In the genomic region with DNA sequence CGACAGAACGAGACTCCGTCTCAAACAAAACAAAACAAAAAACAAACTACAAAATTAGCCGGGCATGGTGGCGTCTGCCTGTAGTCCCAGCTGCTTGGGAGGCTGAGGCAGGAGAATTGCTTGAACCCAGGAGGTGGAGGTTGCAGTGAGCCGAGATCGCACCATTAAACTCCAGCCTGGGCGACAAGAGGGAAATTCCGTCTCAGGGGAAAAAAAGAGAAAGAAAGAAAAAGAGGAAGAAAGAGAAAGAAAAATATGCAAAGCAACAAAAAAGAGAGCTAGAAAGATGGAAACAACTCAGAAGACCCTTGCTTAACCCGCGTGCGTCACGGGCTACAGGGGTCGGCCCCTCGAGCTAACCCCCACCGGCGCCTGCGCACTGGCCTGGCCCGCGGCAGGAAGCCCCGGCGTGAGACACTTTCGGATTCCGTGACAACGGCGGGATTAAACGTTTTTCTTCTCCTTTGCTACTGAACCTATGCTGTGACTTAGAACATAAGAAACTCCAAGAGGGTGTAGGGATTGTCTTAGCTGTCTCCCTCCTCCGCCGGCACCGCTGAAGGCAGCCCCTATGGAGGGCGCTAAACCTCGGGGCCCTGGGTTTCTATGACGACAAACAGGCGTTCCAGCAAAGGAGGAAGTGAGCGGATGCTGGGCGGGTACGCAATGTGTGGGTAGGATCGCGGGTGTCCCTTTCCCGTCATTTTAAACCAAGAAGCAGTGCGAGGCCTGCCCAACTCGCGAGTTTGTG, we compare ENCODE assay signal across 8 cellular contexts. TPM values are rescaled to one million over a fixed set of nuclear protein-coding genes. Genes with fewer than 3 reads are reported as not detected.
DNase-seq lines count a peak whose midpoint lies in the region; ATAC-seq and TF ChIP-seq lines count a peak whose summit lies in the region.

AXDND1 (plus strand) TSS at position 630 of the 751 bp plus-strand sequence. CDS start 539 bp downstream, outside the sequence.

- H3K27ac ChIP-seq in HUES64 (ENCODE audit: low read depth, low read length) (peak within 1 kb of the TSS; percentile 73), OCI-LY3 (ENCODE audit: low read length) (peak within 1 kb of the TSS; percentile 81)

- ATAC-seq in GM21515 (IDR thresholded peaks at IDR 0.05; ENCODE audit: unreplicated experiment) = peak; percentile 97

- H3K79me2 ChIP-seq in OCI-LY3 (ENCODE audit: low read length) = no peaks in the 10 kb centered on the region

- no peaks in the 10 kb centered on the region for H3K36me3 ChIP-seq in HUES64 (ENCODE audit: insufficient read depth, low read length)
- H3K36me3 ChIP-seq in OCI-LY3 (replicated peaks; ENCODE audit: low read depth, low read length) = no peaks in the 10 kb centered on the region

- H3K27me3 ChIP-seq in HUES64 (ENCODE audit: insufficient read depth, low read length) (peaks cover 5% of the 10 kb centered on the region; the same call in 1 of the 2 replicates), OCI-LY3 (ENCODE audit: low read depth, low read length) (peaks cover 7% of the 10 kb centered on the region; the same call in 1 of the 2 replicates)

- H3K9me3 ChIP-seq in HUES64 (ENCODE audit: insufficient read depth, low read depth, low read length) = no peaks in the 10 kb centered on the region
- no peaks in the 10 kb centered on the region for H3K9me3 ChIP-seq in OCI-LY3 (ENCODE audit: insufficient read depth, low read length)

- H3K9ac ChIP-seq in HUES64 (ENCODE audit: low read depth, low read length) (peak within 1 kb of the TSS; percentile 86), OCI-LY3 (ENCODE audit: low read length) (peak within 1 kb of the TSS; percentile 90)

- H3K4me1 ChIP-seq in HUES64 (ENCODE audit: insufficient read depth, low read length) = no peaks in the 10 kb centered on the region
- peaks cover 10% of the 10 kb centered on the region for H3K4me1 ChIP-seq in OCI-LY3 (ENCODE audit: low read length)

- H4K20me1 ChIP-seq in OCI-LY3 (ENCODE audit: insufficient read depth, low read length) = no peaks in the 10 kb centered on the region

- WGBS in HUES64 = 16% methylated on average over 43 of the region's 43 CpGs

- peak within 1 kb of the TSS; percentile 85 for H2AFZ ChIP-seq in OCI-LY3 (ENCODE audit: low read depth, low read length)

- peak within 1 kb of the TSS; percentile 83 for H3K4me2 ChIP-seq in OCI-LY3 (ENCODE audit: low read length)

- peak within 1 kb of the TSS; percentile 87 for H3K4me3 ChIP-seq in HUES64 (ENCODE audit: low read length)
- peak within 1 kb of the TSS; percentile 84 for H3K4me3 ChIP-seq in OCI-LY3 (ENCODE audit: low read length)
- peak within 1 kb of the TSS; percentile 87 for H3K4me3 ChIP-seq in epithelial cell of proximal tubule (ENCODE audit: low read depth, low read length)

- peak; percentile 92 for DNase-seq in DMS 273 (lab: John Stamatoyannopoulos, UW; ENCODE audit: unreplicated experiment)
- DNase-seq in activated T-cell treated with anti-CD3 and anti-CD28 coated beads for 24 hours (ENCODE audit: low read depth) = peak; percentile 84
- DNase-seq in epithelial cell of proximal tubule (ENCODE audit: low read depth) = no peak
- peak; percentile 92 for DNase-seq in mucosa of gallbladder (ENCODE audit: low spot score)
- DNase-seq in stimulated activated CD8-positive, alpha-beta memory T cell treated with anti-CD3 and anti-CD28 coated beads, Interleukin-4, amount 100 ng/mL, for 4 hours (ENCODE audit: low read depth in 2 of 2, low spot score in 1 of 2) = peak; percentile 81 to 82

- TF ChIP-seq CTCF in OCI-LY3 (IDR thresholded peaks at IDR 0.05; ENCODE audit: low read depth, low read length) (peak; percentile 33), epithelial cell of proximal tubule (conservative IDR thresholded peaks at IDR 0.05; ENCODE audit: low read depth, low read length) (no peak)

RNA-seq across cellular contexts. Expression of gene AXDND1, which starts in this region (rescaled TPM):
- polyA plus RNA-seq in HUES64 (2013, experiment 1 of 2) = not detected
- polyA plus RNA-seq in HUES64 (2013, experiment 2 of 2) = not detected
- total RNA-seq in epithelial cell of proximal tubule (0.22 TPM in 1 of 2 replicates, not detected in the other), mucosa of gallbladder (2.6 TPM)
